In genomic region chr15:78931439-78931981, GRCh38 we compare ENCODE assay signal across 16 cellular contexts. TPM values are rescaled to one million over a fixed set of nuclear protein-coding genes. Genes with fewer than 3 reads are reported as not detected.
DNase-seq lines count a peak whose midpoint lies in the region; ATAC-seq and TF ChIP-seq lines count a peak whose summit lies in the region.
"Had no signal": no experiment of that assay in that cellular context is flagged by ENCODE, and none has a peak within 500 bp of the region (broad histone marks: within the 10 kb centered on the region; RNA-seq: fewer than 3 reads in every experiment).

No MANE protein-coding gene starts in this region.

- peaks cover 90% of the 10 kb centered on the region for H3K36me3 ChIP-seq in upper lobe of right lung
- H3K36me3 ChIP-seq: SJCRH30 had no signal

- POLR2A ChIA-PET in MCF 10A (lab: Yijun Ruan, JAX): interaction anchor here (0.5 to 1.5 kb wide), 12 partner anchors 12 to 632 kb away, joined by 3 to 6 read pairs (median 4); partner anchors contain the start of genes CTSH and SKIC8

- no peaks in the 10 kb centered on the region for H3K27me3 ChIP-seq in upper lobe of right lung
- H3K27me3 ChIP-seq: SJCRH30 had no signal

- H3K9me3 ChIP-seq in upper lobe of right lung: no peaks in the 10 kb centered on the region
- H3K9me3 ChIP-seq: lower lobe of right lung, SJCRH30 had no signal

- BruUV-seq in MCF 10A (replicated peaks; lab: Mats Ljungman, UMichigan): no TSS peak

- H3K27me3 Mint-ChIP-seq in activated T-cell treated with anti-CD3 and anti-CD28 coated beads, Interleukin-2, amount 50 U/mL, for 72 hours (ENCODE audit: low read depth): no peaks in the 10 kb centered on the region
- H3K27me3 Mint-ChIP-seq in activated T-cell treated with anti-CD3 and anti-CD28 coated beads, Interleukin-2, amount 50 U/mL, for 4 hours (ENCODE audit: low read depth): peaks cover 5% of the 10 kb centered on the region
- H3K27me3 Mint-ChIP-seq in MCF 10A (ENCODE audit: insufficient read depth, unreplicated experiment) (no peaks in the 10 kb centered on the region), nephron (ENCODE audit: low read depth) (peaks cover 3% of the 10 kb centered on the region)
- no peaks in the 10 kb centered on the region for H3K27me3 Mint-ChIP-seq in activated T-helper 2 cell treated with anti-CD3 and anti-CD28 coated beads, Interferon-gamma antibody, Interleukin-2, Interleukin-4, amounts not matched to agents 10 μg/mL and 5 μg/mL and 100 μg/mL, durations not matched to agents 14 hours and 24 hours and 36 hours (ENCODE audit: low read depth)
- H3K27me3 Mint-ChIP-seq: CD4-positive, alpha-beta memory T cell; stimulated activated naive CD8-positive, alpha-beta T cell treated with anti-CD3 and anti-CD28 coated beads, Interleukin-15, Interleukin-2, amounts not matched to agents 100 ng/mL and 50 ng/mL, for 24 hours had no signal

- CTCF ChIA-PET in MCF 10A (lab: Yijun Ruan, JAX): interaction anchor here (0.5 to 1.0 kb wide), 6 partner anchors 24 to 897 kb away, joined by 3 to 6 read pairs (median 4); no protein-coding TSS in a partner anchor

- peaks cover 7% of the 10 kb centered on the region for H3K4me1 ChIP-seq in upper lobe of right lung

- DNase-seq in activated T-cell treated with anti-CD3 and anti-CD28 coated beads, Interleukin-2, amount 50 U/mL, for 72 hours: no peak
- no peak for DNase-seq in activated T-cell treated with anti-CD3 and anti-CD28 coated beads, Interleukin-2, amount 50 U/mL, for 4 hours
- DNase-seq in MCF 10A (ENCODE audit: unreplicated experiment): no peak
- DNase-seq in upper lobe of right lung: no peak
- no peak for DNase-seq in activated T-helper 2 cell treated with anti-CD3 and anti-CD28 coated beads, Interferon-gamma antibody, Interleukin-2, Interleukin-4, amounts not matched to agents 10 μg/mL and 5 μg/mL and 100 μg/mL, durations not matched to agents 14 hours and 24 hours and 36 hours (ENCODE audit: low spot score)
- DNase-seq in NCI-H82 treated with DMSO at 0.1 percent for 48 hours (lab: John Stamatoyannopoulos, UW; ENCODE audit: unreplicated experiment): no peak
- DNase-seq: activated gamma-delta T cell; CD4-positive, alpha-beta memory T cell; cortex of kidney; lower lobe of right lung; naive thymus-derived CD4-positive, alpha-beta T cell had no signal

- H3K4me1 Mint-ChIP-seq in activated T-cell treated with anti-CD3 and anti-CD28 coated beads, Interleukin-2, amount 50 U/mL, for 72 hours (ENCODE audit: low read depth): no peaks in the 10 kb centered on the region
- no peaks in the 10 kb centered on the region for H3K4me1 Mint-ChIP-seq in activated T-cell treated with anti-CD3 and anti-CD28 coated beads, Interleukin-2, amount 50 U/mL, for 4 hours (ENCODE audit: low read depth)
- H3K4me1 Mint-ChIP-seq in MCF 10A (ENCODE audit: insufficient read depth, unreplicated experiment) (peaks cover 17% of the 10 kb centered on the region), nephron (peaks cover 28% of the 10 kb centered on the region)
- peaks cover 6% of the 10 kb centered on the region for H3K4me1 Mint-ChIP-seq in activated T-helper 2 cell treated with anti-CD3 and anti-CD28 coated beads, Interferon-gamma antibody, Interleukin-2, Interleukin-4, amounts not matched to agents 10 μg/mL and 5 μg/mL and 100 μg/mL, durations not matched to agents 14 hours and 24 hours and 36 hours (ENCODE audit: low read depth)

- ATAC-seq in activated T-cell treated with anti-CD3 and anti-CD28 coated beads, Interleukin-2, amount 50 U/mL, for 72 hours (replicated peaks in 1 of 2): peak; percentile 10
- no peak for ATAC-seq in activated T-cell treated with anti-CD3 and anti-CD28 coated beads, Interleukin-2, amount 50 U/mL, for 4 hours
- ATAC-seq in upper lobe of right lung (peak; percentile 1), GM19463 (IDR thresholded peaks at IDR 0.05; ENCODE audit: unreplicated experiment) (no peak)
- ATAC-seq: naive thymus-derived CD4-positive, alpha-beta T cell had no signal

- no peak for TF ChIP-seq CTCF in MCF 10A (IDR thresholded peaks at IDR 0.05; ENCODE audit: unreplicated experiment)
- no peak for TF ChIP-seq CTCF in nephron (IDR thresholded peaks at IDR 0.05; ENCODE audit: unreplicated experiment in 3 of 3)
- TF ChIP-seq CTCF in upper lobe of right lung (IDR thresholded peaks at IDR 0.05): no peak

- H3K36me3 Mint-ChIP-seq in activated T-cell treated with anti-CD3 and anti-CD28 coated beads, Interleukin-2, amount 50 U/mL, for 72 hours (ENCODE audit: insufficient read depth in 2 of 2): no peaks in the 10 kb centered on the region
- H3K36me3 Mint-ChIP-seq in activated T-cell treated with anti-CD3 and anti-CD28 coated beads, Interleukin-2, amount 50 U/mL, for 4 hours (ENCODE audit: insufficient read depth): peaks cover 4% of the 10 kb centered on the region
- peaks cover 26% of the 10 kb centered on the region for H3K36me3 Mint-ChIP-seq in MCF 10A (ENCODE audit: insufficient read depth, unreplicated experiment)
- no peaks in the 10 kb centered on the region for H3K36me3 Mint-ChIP-seq in nephron (ENCODE audit: low read depth)
- H3K36me3 Mint-ChIP-seq in activated T-helper 2 cell treated with anti-CD3 and anti-CD28 coated beads, Interferon-gamma antibody, Interleukin-2, Interleukin-4, amounts not matched to agents 10 μg/mL and 5 μg/mL and 100 μg/mL, durations not matched to agents 14 hours and 24 hours and 36 hours (ENCODE audit: low read depth): peaks cover 28% of the 10 kb centered on the region

- intact Hi-C loops in MCF 10A (cut with micrococcal nuclease) (loop anchor here (5.0 kb wide), 1 partner anchor 46 kb away; no protein-coding TSS in a partner anchor), upper lobe of right lung (cut with DNase I) (no loop called here)
- intact Hi-C loops in activated T-helper 2 cell treated with anti-CD3 and anti-CD28 coated beads, Interferon-gamma antibody, Interleukin-2, Interleukin-4, amounts not matched to agents 10 μg/mL and 5 μg/mL and 100 μg/mL, durations not matched to agents 14 hours and 24 hours and 36 hours (cut with micrococcal nuclease): no loop called here

- H3K27ac Mint-ChIP-seq in activated T-cell treated with anti-CD3 and anti-CD28 coated beads, Interleukin-2, amount 50 U/mL, for 72 hours: no peak overlapping the region
- H3K27ac Mint-ChIP-seq in MCF 10A (ENCODE audit: low read depth, unreplicated experiment) (peak overlapping the region; percentile 73), nephron (peak overlapping the region in 2 of 3 experiments; percentile 71 to 81)
- H3K27ac Mint-ChIP-seq in activated T-helper 2 cell treated with anti-CD3 and anti-CD28 coated beads, Interferon-gamma antibody, Interleukin-2, Interleukin-4, amounts not matched to agents 10 μg/mL and 5 μg/mL and 100 μg/mL, durations not matched to agents 14 hours and 24 hours and 36 hours: no peak overlapping the region
- H3K27ac Mint-ChIP-seq: stimulated activated naive CD8-positive, alpha-beta T cell treated with anti-CD3 and anti-CD28 coated beads, Interleukin-15, Interleukin-2, amounts not matched to agents 100 ng/mL and 50 ng/mL, for 24 hours had no signal

- no peaks in the 10 kb centered on the region for H3K9me3 Mint-ChIP-seq in activated T-cell treated with anti-CD3 and anti-CD28 coated beads, Interleukin-2, amount 50 U/mL, for 72 hours
- no peaks in the 10 kb centered on the region for H3K9me3 Mint-ChIP-seq in activated T-cell treated with anti-CD3 and anti-CD28 coated beads, Interleukin-2, amount 50 U/mL, for 4 hours
- no peaks in the 10 kb centered on the region for H3K9me3 Mint-ChIP-seq in MCF 10A (ENCODE audit: unreplicated experiment)
- no peaks in the 10 kb centered on the region for H3K9me3 Mint-ChIP-seq in nephron
- H3K9me3 Mint-ChIP-seq in activated T-helper 2 cell treated with anti-CD3 and anti-CD28 coated beads, Interferon-gamma antibody, Interleukin-2, Interleukin-4, amounts not matched to agents 10 μg/mL and 5 μg/mL and 100 μg/mL, durations not matched to agents 14 hours and 24 hours and 36 hours: no peaks in the 10 kb centered on the region
- H3K9me3 Mint-ChIP-seq: naive thymus-derived CD4-positive, alpha-beta T cell; stimulated activated naive CD8-positive, alpha-beta T cell treated with anti-CD3 and anti-CD28 coated beads, Interleukin-15, Interleukin-2, amounts not matched to agents 100 ng/mL and 50 ng/mL, for 24 hours; T-helper 2 cell treated with Interferon-gamma antibody and Interleukin-4, amounts not matched to agents 5 μg/mL and 100 μg/mL, for 36 hours had no signal

- no peak overlapping the region for H3K4me3 ChIP-seq in upper lobe of right lung
- H3K4me3 ChIP-seq: lower lobe of right lung, SJCRH30 had no signal

- no peak overlapping the region for H3K27ac ChIP-seq in upper lobe of right lung
- H3K27ac ChIP-seq: lower lobe of right lung, SJCRH30 had no signal

- no peak overlapping the region for H3K4me3 Mint-ChIP-seq in activated T-cell treated with anti-CD3 and anti-CD28 coated beads, Interleukin-2, amount 50 U/mL, for 72 hours
- H3K4me3 Mint-ChIP-seq in activated T-cell treated with anti-CD3 and anti-CD28 coated beads, Interleukin-2, amount 50 U/mL, for 4 hours: no peak overlapping the region
- H3K4me3 Mint-ChIP-seq in MCF 10A (ENCODE audit: unreplicated experiment): no peak overlapping the region
- no peak overlapping the region for H3K4me3 Mint-ChIP-seq in nephron
- H3K4me3 Mint-ChIP-seq in activated T-helper 2 cell treated with anti-CD3 and anti-CD28 coated beads, Interferon-gamma antibody, Interleukin-2, Interleukin-4, amounts not matched to agents 10 μg/mL and 5 μg/mL and 100 μg/mL, durations not matched to agents 14 hours and 24 hours and 36 hours (ENCODE audit: low read depth): no peak overlapping the region
- H3K4me3 Mint-ChIP-seq: CD4-positive, alpha-beta memory T cell; naive thymus-derived CD4-positive, alpha-beta T cell; stimulated activated naive CD8-positive, alpha-beta T cell treated with anti-CD3 and anti-CD28 coated beads, Interleukin-15, Interleukin-2, amounts not matched to agents 100 ng/mL and 50 ng/mL, for 24 hours; T-helper 2 cell treated with Interferon-gamma antibody and Interleukin-4, amounts not matched to agents 5 μg/mL and 100 μg/mL, for 36 hours had no signal

RNA-seq across cellular contexts. Expression of gene CTSH, which starts 13.3 kb away (rescaled TPM):
- 10 to 100 TPM in 1 of 2 donors, 1 to 10 TPM in 1; 7.1 to 33.1 TPM for total RNA-seq in activated T-cell treated with anti-CD3 and anti-CD28 coated beads, Interleukin-2, amount 50 U/mL, for 72 hours
- total RNA-seq in activated T-cell treated with anti-CD3 and anti-CD28 coated beads, Interleukin-2, amount 50 U/mL, for 4 hours: 10 to 100 TPM in 2 of 3 donors, 1 to 10 TPM in 1; 6.6 to 23.7 (median 16.4) TPM
- 12.5 and 14.4 TPM in 2 replicates for total RNA-seq in MCF 10A (2022)
- total RNA-seq in upper lobe of right lung: 1,018 TPM
- total RNA-seq in activated T-helper 2 cell treated with anti-CD3 and anti-CD28 coated beads, Interferon-gamma antibody, Interleukin-2, Interleukin-4, amounts not matched to agents 10 μg/mL and 5 μg/mL and 100 μg/mL, durations not matched to agents 14 hours and 24 hours and 36 hours: 47.1 and 53.8 TPM in 2 replicates

RNA-seq across cellular contexts. Expression of gene MORF4L1, which starts 58.8 kb away (rescaled TPM):
- 100 to 1,000 TPM; 170 TPM for total RNA-seq in activated T-cell treated with anti-CD3 and anti-CD28 coated beads, Interleukin-2, amount 50 U/mL, for 72 hours
- 100 to 1,000 TPM; 224 to 276 (median 236) TPM for total RNA-seq in activated T-cell treated with anti-CD3 and anti-CD28 coated beads, Interleukin-2, amount 50 U/mL, for 4 hours
- 264 and 279 TPM in 2 replicates for total RNA-seq in MCF 10A (2022)
- total RNA-seq in upper lobe of right lung: 261 TPM
- total RNA-seq in activated T-helper 2 cell treated with anti-CD3 and anti-CD28 coated beads, Interferon-gamma antibody, Interleukin-2, Interleukin-4, amounts not matched to agents 10 μg/mL and 5 μg/mL and 100 μg/mL, durations not matched to agents 14 hours and 24 hours and 36 hours: 293 and 302 TPM in 2 replicates

Comparison
In these comparisons a context has a peak if more than half of its experiments do, and no peak if none do; other contexts are left out.
1. ATAC-seq: peak in activated T-cell treated with anti-CD3 and anti-CD28 coated beads, Interleukin-2, amount 50 U/mL, for 72 hours (2 of 2) and upper lobe of right lung (single experiment); none in activated T-cell treated with anti-CD3 and anti-CD28 coated beads, Interleukin-2, amount 50 U/mL, for 4 hours (0 of 2) and GM19463 (single experiment).
2. H3K27ac Mint-ChIP-seq: peak in MCF 10A (single experiment) and nephron (2 of 3); none in activated T-cell treated with anti-CD3 and anti-CD28 coated beads, Interleukin-2, amount 50 U/mL, for 72 hours (single experiment) and activated T-helper 2 cell treated with anti-CD3 and anti-CD28 coated beads, Interferon-gamma antibody, Interleukin-2, Interleukin-4, amounts not matched to agents 10 μg/mL and 5 μg/mL and 100 μg/mL, durations not matched to agents 14 hours and 24 hours and 36 hours (single experiment).
3. RNA of gene CTSH, which starts 13.3 kb away (total RNA-seq): 1,018 TPM in upper lobe of right lung (single experiment); 47.1 to 53.8 TPM in activated T-helper 2 cell treated with anti-CD3 and anti-CD28 coated beads, Interferon-gamma antibody, Interleukin-2, Interleukin-4, amounts not matched to agents 10 μg/mL and 5 μg/mL and 100 μg/mL, durations not matched to agents 14 hours and 24 hours and 36 hours, 7.1 to 33.1 TPM in activated T-cell treated with anti-CD3 and anti-CD28 coated beads, Interleukin-2, amount 50 U/mL, for 72 hours, 6.6 to 23.7 TPM in activated T-cell treated with anti-CD3 and anti-CD28 coated beads, Interleukin-2, amount 50 U/mL, for 4 hours and 12.5 to 14.4 TPM in MCF 10A; every median in the first group is over 10 times any median in the second.